9 cellular contexts compared by ENCODE assay signal in genomic region chr10:50347394-50347802, GRCh38.
DNase-seq lines count a peak whose midpoint lies in the region; ATAC-seq and TF ChIP-seq lines count a peak whose summit lies in the region.
"Had no signal": no experiment of that assay in that cellular context is flagged by ENCODE, and none has a peak within 500 bp of the region (broad histone marks: within the 10 kb centered on the region; RNA-seq: fewer than 3 reads in every experiment).

No MANE protein-coding gene starts in this region.

- DNase-seq in nephron progenitor cell, result no peak
- no peak for DNase-seq in foreskin keratinocyte
- no peak for DNase-seq in SHP77 (lab: John Stamatoyannopoulos, UW)
- DNase-seq in stimulated activated CD4-positive, alpha-beta T cell treated with anti-CD3 and anti-CD28 coated beads, Interleukin-4, amount 100 ng/mL, for 24 hours, result no peak
- DNase-seq: islet precursor cell, right lobe of liver had no signal

- no peaks in the 10 kb centered on the region for H3K4me1 ChIP-seq in foreskin keratinocyte

- no peak overlapping the region for H3K27ac ChIP-seq in foreskin keratinocyte
- H3K27ac ChIP-seq: right lobe of liver had no signal

- no peak for TF ChIP-seq CTCF in nephron progenitor cell (IDR thresholded peaks at IDR 0.05)
- no peak for TF ChIP-seq CTCF in foreskin keratinocyte (conservative IDR thresholded peaks at IDR 0.05)

- H3K4me1 Mint-ChIP-seq in nephron progenitor cell, result no peaks in the 10 kb centered on the region

- H3K27ac Mint-ChIP-seq in nephron progenitor cell, result peak overlapping the region; percentile 52

- peaks cover 22% of the 10 kb centered on the region for H3K36me3 Mint-ChIP-seq in nephron progenitor cell (ENCODE audit: low read depth)

- ATAC-seq in GM18907 (IDR thresholded peaks at IDR 0.05; ENCODE audit: unreplicated experiment) (peak; percentile 95), GM21737 (IDR thresholded peaks at IDR 0.05; ENCODE audit: unreplicated experiment) (peak; percentile 87), HG03460 (IDR thresholded peaks at IDR 0.05; ENCODE audit: unreplicated experiment) (peak; percentile 93), foreskin keratinocyte (no peak)

- no peaks in the 10 kb centered on the region for H3K27me3 ChIP-seq in foreskin keratinocyte
- H3K27me3 ChIP-seq: right lobe of liver had no signal

- no peak overlapping the region for H3K4me3 Mint-ChIP-seq in nephron progenitor cell

- H3K27me3 Mint-ChIP-seq in nephron progenitor cell (ENCODE audit: low read depth, poor library complexity), result no peaks in the 10 kb centered on the region

- H3K9me3 Mint-ChIP-seq in nephron progenitor cell, result peaks cover 29% of the 10 kb centered on the region
